In the genomic region with DNA sequence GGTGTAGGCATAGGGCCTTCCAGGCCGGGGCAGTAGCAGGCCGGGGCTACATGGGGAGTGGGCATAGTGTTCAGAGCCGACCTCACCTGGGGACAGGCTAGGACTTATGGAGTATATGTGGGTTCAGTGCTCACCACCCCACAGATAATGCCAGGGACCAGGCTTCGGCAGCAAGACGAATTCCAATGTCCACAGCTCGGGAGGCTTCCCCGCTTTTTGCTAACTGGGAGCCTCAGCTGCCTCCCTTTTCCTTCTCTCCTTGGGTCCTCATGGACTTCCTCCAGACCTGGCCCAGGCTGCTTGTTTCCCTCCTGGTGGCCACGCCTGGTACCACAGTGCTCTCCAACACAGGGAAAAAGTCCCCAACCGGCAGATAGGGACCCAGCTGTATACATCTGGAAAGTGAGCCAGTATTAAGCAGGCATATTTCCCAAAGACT, we compare ENCODE assay signal across 10 cellular contexts. TPM values are rescaled to one million over a fixed set of nuclear protein-coding genes. Genes with fewer than 3 reads are reported as not detected.
DNase-seq lines count a peak whose midpoint lies in the region; ATAC-seq and TF ChIP-seq lines count a peak whose summit lies in the region.
"Had no signal": no experiment of that assay in that cellular context is flagged by ENCODE, and none has a peak within 500 bp of the region (broad histone marks: within the 10 kb centered on the region; RNA-seq: fewer than 3 reads in every experiment).

No MANE protein-coding gene starts in this region.

- no peak overlapping the region for H3K27ac ChIP-seq in parathyroid adenoma
- H3K27ac ChIP-seq: SK-N-MC had no signal

- no peaks in the 10 kb centered on the region for H3F3A ChIP-seq in Loucy (ENCODE audit: low read depth)

- H3K36me3 ChIP-seq in Loucy (ENCODE audit: insufficient read depth, low read length) (no peaks in the 10 kb centered on the region), parathyroid adenoma (ENCODE audit: control insufficient read depth, insufficient read depth, low read length) (no peaks in the 10 kb centered on the region)

- H3K4me1 ChIP-seq in Loucy (ENCODE audit: insufficient read depth, low read length, poor library complexity, severe bottlenecking) = no peaks in the 10 kb centered on the region
- H3K4me1 ChIP-seq in parathyroid adenoma = no peaks in the 10 kb centered on the region

- no peaks in the 10 kb centered on the region for H3K9me2 ChIP-seq in Loucy (replicated peaks; ENCODE audit: low read depth, low read length)

- no peaks in the 10 kb centered on the region for H4K20me1 ChIP-seq in Loucy (ENCODE audit: insufficient read depth, low read length, poor library complexity, severe bottlenecking)

- peak; percentile 46 for DNase-seq in DMS53 (lab: John Stamatoyannopoulos, UW)
- DNase-seq in DMS53 treated with DMSO at 0.1 percent for 48 hours (lab: John Stamatoyannopoulos, UW; ENCODE audit: unreplicated experiment) = no peak
- DNase-seq in dermis blood vessel endothelial cell = peak; percentile 22
- no peak for DNase-seq in activated naive CD4-positive, alpha-beta T cell (lab: John Stamatoyannopoulos, UW)
- no peak for DNase-seq in T-helper 9 cell

- H3K27me3 ChIP-seq in Loucy (ENCODE audit: insufficient read depth, low read length, poor library complexity, severe bottlenecking) (no peaks in the 10 kb centered on the region), parathyroid adenoma (ENCODE audit: control insufficient read depth, insufficient read depth, low read length) (no peaks in the 10 kb centered on the region)

- H3K79me2 ChIP-seq in Loucy (ENCODE audit: insufficient read depth, low read length) = no peaks in the 10 kb centered on the region
- H3K79me2 ChIP-seq in parathyroid adenoma = no peaks in the 10 kb centered on the region

- H3K4me2 ChIP-seq in Loucy (ENCODE audit: low read depth, low read length, poor library complexity, severe bottlenecking) (no peak overlapping the region), parathyroid adenoma (ENCODE audit: low read length) (no peak overlapping the region)

- no peak for ATAC-seq in GM19328 (IDR thresholded peaks at IDR 0.05; ENCODE audit: unreplicated experiment)

- TF ChIP-seq CTCF in Loucy (conservative IDR thresholded peaks at IDR 0.05; ENCODE audit: low read length) (peak; percentile 51), parathyroid adenoma (IDR thresholded peaks at IDR 0.05) (peak; percentile 21)

- no peak overlapping the region for H3K4me3 ChIP-seq in Loucy (ENCODE audit: low read length, poor library complexity, severe bottlenecking)
- H3K4me3 ChIP-seq in parathyroid adenoma (ENCODE audit: low read depth, low read length) = no peak overlapping the region
- H3K4me3 ChIP-seq: SK-N-MC had no signal

- H2AFZ ChIP-seq in Loucy (ENCODE audit: low read length) (no peak overlapping the region), parathyroid adenoma (no peak overlapping the region)

- H3K9ac ChIP-seq in Loucy (ENCODE audit: low read depth, low read length, poor library complexity, severe bottlenecking) (no peak overlapping the region), parathyroid adenoma (no peak overlapping the region)

- H3K9me3 ChIP-seq in Loucy (ENCODE audit: insufficient read depth, low read depth, low read length) (no peaks in the 10 kb centered on the region), parathyroid adenoma (ENCODE audit: control insufficient read depth, low read length) (no peaks in the 10 kb centered on the region)

RNA-seq across cellular contexts. Expression of gene SLC46A1, which starts 20.1 kb away (rescaled TPM):
- 1.9 and 2.9 TPM in 2 replicates for total RNA-seq in dermis blood vessel endothelial cell

RNA-seq across cellular contexts. Expression of gene SLC13A2, which starts 47.3 kb away (rescaled TPM):
- total RNA-seq in dermis blood vessel endothelial cell = not detected in 2 replicates
- total RNA-seq: temporal lobe had no signal

RNA-seq across cellular contexts. Expression of gene SARM1, which starts 54.6 kb away (rescaled TPM):
- 4.2 and 5.1 TPM in 2 replicates for total RNA-seq in dermis blood vessel endothelial cell

RNA-seq across cellular contexts. Expression of gene VTN, which starts 56.0 kb away (rescaled TPM):
- total RNA-seq in dermis blood vessel endothelial cell = 0.14 and 0.34 TPM in 2 replicates

Comparison
In these comparisons a context has a peak if more than half of its experiments do, and no peak if none do; other contexts are left out.
1. DNase-seq: peak in DMS53 (single experiment) and dermis blood vessel endothelial cell (single experiment); none in DMS53 treated with DMSO at 0.1 percent for 48 hours (single experiment), activated naive CD4-positive, alpha-beta T cell (0 of 4) and T-helper 9 cell (single experiment).